In genomic region chr6:100657678-100658330, GRCh38 we compare ENCODE assay signal across 1 cellular context.
TF ChIP-seq lines count a peak whose summit lies in the region.

No MANE protein-coding gene starts in this region.

TF ChIP-seq in GM23338, 12 proteins besides CTCF, POLR2A, EP300 and RAD21 (continued from another document):
- TF ChIP-seq, protein P1, sequence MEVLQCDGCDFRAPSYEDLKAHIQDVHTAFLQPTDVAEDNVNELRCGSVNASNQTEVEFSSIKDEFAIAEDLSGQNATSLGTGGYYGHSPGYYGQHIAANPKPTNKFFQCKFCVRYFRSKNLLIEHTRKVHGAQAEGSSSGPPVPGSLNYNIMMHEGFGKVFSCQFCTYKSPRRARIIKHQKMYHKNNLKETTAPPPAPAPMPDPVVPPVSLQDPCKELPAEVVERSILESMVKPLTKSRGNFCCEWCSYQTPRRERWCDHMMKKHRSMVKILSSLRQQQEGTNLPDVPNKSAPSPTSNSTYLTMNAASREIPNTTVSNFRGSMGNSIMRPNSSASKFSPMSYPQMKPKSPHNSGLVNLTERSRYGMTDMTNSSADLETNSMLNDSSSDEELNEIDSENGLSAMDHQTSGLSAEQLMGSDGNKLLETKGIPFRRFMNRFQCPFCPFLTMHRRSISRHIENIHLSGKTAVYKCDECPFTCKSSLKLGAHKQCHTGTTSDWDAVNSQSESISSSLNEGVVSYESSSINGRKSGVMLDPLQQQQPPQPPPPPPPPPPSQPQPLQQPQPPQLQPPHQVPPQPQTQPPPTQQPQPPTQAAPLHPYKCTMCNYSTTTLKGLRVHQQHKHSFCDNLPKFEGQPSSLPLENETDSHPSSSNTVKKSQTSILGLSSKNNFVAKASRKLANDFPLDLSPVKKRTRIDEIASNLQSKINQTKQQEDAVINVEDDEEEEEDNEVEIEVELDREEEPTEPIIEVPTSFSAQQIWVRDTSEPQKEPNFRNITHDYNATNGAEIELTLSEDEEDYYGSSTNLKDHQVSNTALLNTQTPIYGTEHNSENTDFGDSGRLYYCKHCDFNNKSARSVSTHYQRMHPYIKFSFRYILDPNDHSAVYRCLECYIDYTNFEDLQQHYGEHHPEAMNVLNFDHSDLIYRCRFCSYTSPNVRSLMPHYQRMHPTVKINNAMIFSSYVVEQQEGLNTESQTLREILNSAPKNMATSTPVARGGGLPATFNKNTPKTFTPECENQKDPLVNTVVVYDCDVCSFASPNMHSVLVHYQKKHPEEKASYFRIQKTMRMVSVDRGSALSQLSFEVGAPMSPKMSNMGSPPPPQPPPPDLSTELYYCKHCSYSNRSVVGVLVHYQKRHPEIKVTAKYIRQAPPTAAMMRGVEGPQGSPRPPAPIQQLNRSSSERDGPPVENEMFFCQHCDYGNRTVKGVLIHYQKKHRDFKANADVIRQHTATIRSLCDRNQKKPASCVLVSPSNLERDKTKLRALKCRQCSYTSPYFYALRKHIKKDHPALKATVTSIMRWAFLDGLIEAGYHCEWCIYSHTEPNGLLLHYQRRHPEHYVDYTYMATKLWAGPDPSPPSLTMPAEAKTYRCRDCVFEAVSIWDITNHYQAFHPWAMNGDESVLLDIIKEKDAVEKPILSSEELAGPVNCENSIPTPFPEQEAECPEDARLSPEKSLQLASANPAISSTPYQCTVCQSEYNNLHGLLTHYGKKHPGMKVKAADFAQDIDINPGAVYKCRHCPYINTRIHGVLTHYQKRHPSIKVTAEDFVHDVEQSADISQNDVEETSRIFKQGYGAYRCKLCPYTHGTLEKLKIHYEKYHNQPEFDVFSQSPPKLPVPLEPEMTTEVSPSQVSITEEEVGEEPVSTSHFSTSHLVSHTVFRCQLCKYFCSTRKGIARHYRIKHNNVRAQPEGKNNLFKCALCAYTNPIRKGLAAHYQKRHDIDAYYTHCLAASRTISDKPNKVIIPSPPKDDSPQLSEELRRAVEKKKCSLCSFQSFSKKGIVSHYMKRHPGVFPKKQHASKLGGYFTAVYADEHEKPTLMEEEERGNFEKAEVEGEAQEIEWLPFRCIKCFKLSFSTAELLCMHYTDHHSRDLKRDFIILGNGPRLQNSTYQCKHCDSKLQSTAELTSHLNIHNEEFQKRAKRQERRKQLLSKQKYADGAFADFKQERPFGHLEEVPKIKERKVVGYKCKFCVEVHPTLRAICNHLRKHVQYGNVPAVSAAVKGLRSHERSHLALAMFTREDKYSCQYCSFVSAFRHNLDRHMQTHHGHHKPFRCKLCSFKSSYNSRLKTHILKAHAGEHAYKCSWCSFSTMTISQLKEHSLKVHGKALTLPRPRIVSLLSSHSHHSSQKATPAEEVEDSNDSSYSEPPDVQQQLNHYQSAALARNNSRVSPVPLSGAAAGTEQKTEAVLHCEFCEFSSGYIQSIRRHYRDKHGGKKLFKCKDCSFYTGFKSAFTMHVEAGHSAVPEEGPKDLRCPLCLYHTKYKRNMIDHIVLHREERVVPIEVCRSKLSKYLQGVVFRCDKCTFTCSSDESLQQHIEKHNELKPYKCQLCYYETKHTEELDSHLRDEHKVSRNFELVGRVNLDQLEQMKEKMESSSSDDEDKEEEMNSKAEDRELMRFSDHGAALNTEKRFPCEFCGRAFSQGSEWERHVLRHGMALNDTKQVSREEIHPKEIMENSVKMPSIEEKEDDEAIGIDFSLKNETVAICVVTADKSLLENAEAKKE (CRISPR knock-in tag; IDR thresholded peaks at IDR 0.05) = no peak
- TF ChIP-seq ETS1 (IDR thresholded peaks at IDR 0.05) (no peak), EZH2phosphoT487 (IDR thresholded peaks at IDR 0.05; ENCODE audit: unreplicated experiment) (no peak)
